ENCODE assay signal across 13 cellular contexts in the genomic region with DNA sequence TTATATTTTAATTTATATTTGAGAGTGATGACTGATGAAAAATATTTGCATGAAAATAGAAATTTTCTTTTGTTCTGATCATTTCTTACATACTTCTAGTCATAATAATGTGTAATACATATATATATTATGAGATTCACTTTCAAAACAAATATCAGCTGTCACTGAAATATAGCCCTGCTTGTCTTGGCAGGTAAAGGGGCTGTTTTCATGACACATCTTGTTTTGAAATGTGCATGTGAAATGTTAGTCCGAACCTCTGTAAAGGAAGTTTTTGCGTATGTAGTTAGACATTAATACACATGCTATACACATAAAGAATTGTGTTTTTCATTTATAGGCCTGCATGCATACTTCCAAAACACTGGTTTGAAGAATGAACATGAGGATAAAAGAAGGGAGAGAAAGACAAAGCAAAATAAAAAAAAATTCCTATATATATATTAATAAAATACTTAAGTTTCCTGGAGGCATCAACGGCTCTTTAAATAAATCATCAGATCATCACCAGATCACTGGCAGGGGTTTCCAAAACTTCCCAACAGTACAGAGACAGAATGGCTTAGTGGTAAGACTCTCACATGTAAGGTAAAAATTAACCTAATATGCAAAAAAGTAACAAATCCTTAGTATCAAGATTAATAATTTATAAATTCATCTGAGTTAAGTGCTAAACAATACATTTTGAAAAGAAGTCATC.
DNase-seq lines count a peak whose midpoint lies in the region; ATAC-seq and TF ChIP-seq lines count a peak whose summit lies in the region.
"Had no signal": no experiment of that assay in that cellular context is flagged by ENCODE, and none has a peak within 500 bp of the region (broad histone marks: within the 10 kb centered on the region; RNA-seq: fewer than 3 reads in every experiment).

No MANE protein-coding gene starts in this region.

- peaks cover 40% of the 10 kb centered on the region for H3K36me3 Mint-ChIP-seq in activated CD4-positive, alpha-beta T cell treated with anti-CD3 and anti-CD28 coated beads for 36 hours (ENCODE audit: low read depth)
- H3K36me3 Mint-ChIP-seq in natural killer cell: peaks cover 6% of the 10 kb centered on the region

- peak overlapping the region; percentile 36 for H3K4me3 Mint-ChIP-seq in activated CD4-positive, alpha-beta T cell treated with anti-CD3 and anti-CD28 coated beads for 36 hours
- H3K4me3 Mint-ChIP-seq in natural killer cell: peak overlapping the region; percentile 88
- H3K4me3 Mint-ChIP-seq: dendritic cell treated with granulocyte-macrophage colony-stimulating factor and Interleukin-4, amounts not matched to agents 40 ng/mL and 50 ng/mL, for 4 days had no signal

- ATAC-seq in activated CD4-positive, alpha-beta T cell treated with anti-CD3 and anti-CD28 coated beads for 36 hours: no peak
- ATAC-seq in HG02571 (IDR thresholded peaks at IDR 0.05; ENCODE audit: unreplicated experiment) (peak; percentile 13), HG03469 (IDR thresholded peaks at IDR 0.05; ENCODE audit: unreplicated experiment) (peak; percentile 19), natural killer cell (peak in 2 of 3 donors; percentile 19 to 33)

- POLR2A ChIA-PET in activated CD4-positive, alpha-beta T cell treated with anti-CD3 and anti-CD28 coated beads for 36 hours (lab: Charles Lee): no interaction called here
- POLR2A ChIA-PET in HEK293T (lab: Yijun Ruan, JAX): no interaction called here

- peaks cover 59% of the 10 kb centered on the region for H3K4me1 Mint-ChIP-seq in activated CD4-positive, alpha-beta T cell treated with anti-CD3 and anti-CD28 coated beads for 36 hours
- peaks cover 20 to 25% of the 10 kb centered on the region in 2 donors for H3K4me1 Mint-ChIP-seq in natural killer cell

- H3K27ac Mint-ChIP-seq in activated CD4-positive, alpha-beta T cell treated with anti-CD3 and anti-CD28 coated beads for 36 hours: peak overlapping the region; percentile 87
- H3K27ac Mint-ChIP-seq in natural killer cell: peak overlapping the region; percentile 93 to 94
- H3K27ac Mint-ChIP-seq: dendritic cell treated with granulocyte-macrophage colony-stimulating factor and Interleukin-4, amounts not matched to agents 40 ng/mL and 50 ng/mL, for 4 days had no signal

- H3K9me3 Mint-ChIP-seq in activated CD4-positive, alpha-beta T cell treated with anti-CD3 and anti-CD28 coated beads for 36 hours (ENCODE audit: low read depth): no peaks in the 10 kb centered on the region
- H3K9me3 Mint-ChIP-seq in natural killer cell: no peaks in the 10 kb centered on the region
- H3K9me3 Mint-ChIP-seq: dendritic cell treated with granulocyte-macrophage colony-stimulating factor and Interleukin-4, amounts not matched to agents 40 ng/mL and 50 ng/mL, for 4 days had no signal

- CTCF ChIA-PET in activated CD4-positive, alpha-beta T cell treated with anti-CD3 and anti-CD28 coated beads for 36 hours (lab: Charles Lee): interaction anchor here (1.5 kb wide), 1 partner anchor 9 kb away, joined by 7 read pairs; no protein-coding TSS in a partner anchor
- CTCF ChIA-PET in HEK293T (lab: Yijun Ruan, JAX): interaction anchor here (1.6 kb wide), 1 partner anchor 9 kb away, joined by 5 read pairs; no protein-coding TSS in a partner anchor

- intact Hi-C loops in activated CD4-positive, alpha-beta T cell treated with anti-CD3 and anti-CD28 coated beads for 36 hours (cut with DNase I, micrococcal nuclease): loop anchor here (2.0 to 10.0 kb wide), 5 partner anchors 44 to 531 kb away; a partner anchor contains a TSS
- intact Hi-C loops in natural killer cell (cut with micrococcal nuclease): loop anchor here (10.0 kb wide), 1 partner anchor 61 kb away; a partner anchor contains a TSS

- no peaks in the 10 kb centered on the region for H3K27me3 Mint-ChIP-seq in activated CD4-positive, alpha-beta T cell treated with anti-CD3 and anti-CD28 coated beads for 36 hours
- H3K27me3 Mint-ChIP-seq in natural killer cell (ENCODE audit: low read depth in 2 of 2): no peaks in the 10 kb centered on the region
- H3K27me3 Mint-ChIP-seq: dendritic cell treated with granulocyte-macrophage colony-stimulating factor and Interleukin-4, amounts not matched to agents 40 ng/mL and 50 ng/mL, for 4 days had no signal

- no peak for TF ChIP-seq CTCF in natural killer cell (IDR thresholded peaks at IDR 0.05)

- DNase-seq in activated CD4-positive, alpha-beta T cell treated with anti-CD3 and anti-CD28 coated beads for 36 hours: no peak
- DNase-seq in activated CD4-positive, alpha-beta T cell treated with anti-CD3 and anti-CD28 coated beads for 4 hours: no peak
- DNase-seq in natural killer cell (no peak), NCI-H2081 treated with DMSO at 0.1 percent for 48 hours (lab: John Stamatoyannopoulos, UW) (no peak), NCI-H2196 (lab: John Stamatoyannopoulos, UW; ENCODE audit: unreplicated experiment) (no peak), HEK293T (ENCODE audit: extremely low spot score) (no peak)
- DNase-seq: activated CD4-positive, alpha-beta T cell treated with anti-CD3 and anti-CD28 coated beads, Interleukin-2, amount 50 U/mL, for 4 hours; islet precursor cell; Peyer's patch; stimulated activated CD8-positive, alpha-beta memory T cell treated with anti-CD3 and anti-CD28 coated beads, Interleukin-4, amount 100 ng/mL, for 48 hours had no signal

TF ChIP-seq in HEK293T, 16 proteins besides CTCF, POLR2A, EP300 and RAD21:
- no peak for TF ChIP-seq ZNF384 (IDR thresholded peaks at IDR 0.05)
- TF ChIP-seq FOXA1 (IDR thresholded peaks at IDR 0.05): no peak
- no peak for TF ChIP-seq CTBP1 (IDR thresholded peaks at IDR 0.05; ENCODE audit: borderline replicate concordance)
- no peak for TF ChIP-seq NFRKB (IDR thresholded peaks at IDR 0.05)
- no peak for TF ChIP-seq L3MBTL2 (conservative IDR thresholded peaks at IDR 0.05)
- no peak for TF ChIP-seq ARNT (IDR thresholded peaks at IDR 0.05)
- TF ChIP-seq FOXK2 (IDR thresholded peaks at IDR 0.05): no peak
- no peak for TF ChIP-seq HDGF (IDR thresholded peaks at IDR 0.05; ENCODE audit: borderline replicate concordance)
- no peak for TF ChIP-seq BHLHE40 (IDR thresholded peaks at IDR 0.05; ENCODE audit: borderline replicate concordance)
- no peak for TF ChIP-seq FOXM1 (IDR thresholded peaks at IDR 0.05; ENCODE audit: borderline replicate concordance)
- no peak for TF ChIP-seq TARDBP (IDR thresholded peaks at IDR 0.05)
- TF ChIP-seq LEF1 (IDR thresholded peaks at IDR 0.05; ENCODE audit: borderline replicate concordance): no peak
- TF ChIP-seq SP1 (IDR thresholded peaks at IDR 0.05): no peak
- no peak for TF ChIP-seq ELF4 (IDR thresholded peaks at IDR 0.05)
